ENCODE assay signal across 9 cellular contexts in the genomic region with DNA sequence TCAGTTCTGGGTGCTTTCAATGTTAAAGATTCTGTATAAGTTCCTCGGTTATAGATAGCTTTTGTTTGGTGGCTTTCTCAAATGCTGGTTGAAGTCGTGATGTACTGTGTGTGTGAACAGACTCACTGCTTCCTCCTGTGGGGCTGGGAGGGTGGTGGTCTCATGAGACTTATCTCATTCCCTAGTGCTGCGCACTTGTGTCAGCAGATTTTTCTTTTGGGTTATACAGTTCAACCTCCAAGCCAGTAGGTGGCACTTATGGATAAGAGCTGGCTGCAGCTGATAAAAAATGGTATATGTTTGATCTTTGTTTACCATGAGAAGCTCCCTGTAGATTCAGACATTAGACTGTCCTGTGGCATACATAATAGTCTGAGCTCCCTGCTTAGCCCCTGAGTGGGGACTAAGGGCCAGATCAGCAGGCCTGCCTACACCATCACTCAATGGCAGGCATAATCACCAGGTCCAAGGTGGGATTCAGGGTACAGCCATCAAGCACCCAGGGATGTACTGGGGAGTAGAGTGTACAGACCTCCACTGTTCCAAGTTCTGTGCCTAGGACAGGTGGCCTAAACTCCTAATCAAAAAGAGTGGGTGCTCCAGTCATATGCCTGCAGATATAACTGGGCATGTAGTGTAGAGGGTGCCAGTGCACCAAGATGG.
DNase-seq lines count a peak whose midpoint lies in the region; ATAC-seq and TF ChIP-seq lines count a peak whose summit lies in the region.
"Had no signal": no experiment of that assay in that cellular context is flagged by ENCODE, and none has a peak within 500 bp of the region (broad histone marks: within the 10 kb centered on the region; RNA-seq: fewer than 3 reads in every experiment).

No MANE protein-coding gene starts in this region.

- H3K4me1 ChIP-seq in Loucy (ENCODE audit: insufficient read depth, low read length, poor library complexity, severe bottlenecking) (no peaks in the 10 kb centered on the region), foreskin keratinocyte (no peaks in the 10 kb centered on the region)

- H4K20me1 ChIP-seq in Loucy (ENCODE audit: insufficient read depth, low read length, poor library complexity, severe bottlenecking), result no peaks in the 10 kb centered on the region

- TF ChIP-seq CTCF in GM12873 (IDR thresholded peaks at IDR 0.05; ENCODE audit: insufficient read depth, low read depth, low read length, missing control alignments) (peak; percentile 56), Loucy (conservative IDR thresholded peaks at IDR 0.05; ENCODE audit: low read length) (peak; percentile 62), foreskin keratinocyte (conservative IDR thresholded peaks at IDR 0.05) (peak; percentile 39)

- no peaks in the 10 kb centered on the region for H3K27me3 ChIP-seq in Loucy (ENCODE audit: insufficient read depth, low read length, poor library complexity, severe bottlenecking)
- no peaks in the 10 kb centered on the region for H3K27me3 ChIP-seq in foreskin keratinocyte

- peak; percentile 81 for ATAC-seq in GM21390 (IDR thresholded peaks at IDR 0.05; ENCODE audit: unreplicated experiment)
- peak; percentile 9 for ATAC-seq in foreskin keratinocyte
- no peak for ATAC-seq in HG03439 (IDR thresholded peaks at IDR 0.05; ENCODE audit: unreplicated experiment)

- no peaks in the 10 kb centered on the region for H3K79me2 ChIP-seq in Loucy (ENCODE audit: insufficient read depth, low read length)

- no peak overlapping the region for H3K4me3 ChIP-seq in Loucy (ENCODE audit: low read length, poor library complexity, severe bottlenecking)
- H3K4me3 ChIP-seq: dorsolateral prefrontal cortex had no signal

- DNase-seq in foreskin keratinocyte, result no peak
- no peak for DNase-seq in DMS79 treated with DMSO at 0.1 percent for 48 hours (lab: John Stamatoyannopoulos, UW)
- DNase-seq in COLO668 (lab: John Stamatoyannopoulos, UW; ENCODE audit: unreplicated experiment), result no peak
- no peak for DNase-seq in HK-2 (ENCODE audit: unreplicated experiment)
- DNase-seq: dorsolateral prefrontal cortex had no signal

- peak overlapping the region; percentile 13; the same call in 1 of the 2 replicates for H2AFZ ChIP-seq in Loucy (ENCODE audit: low read length)

- no peaks in the 10 kb centered on the region for H3K36me3 ChIP-seq in Loucy (ENCODE audit: insufficient read depth, low read length)

- no peak overlapping the region for H3K9ac ChIP-seq in Loucy (ENCODE audit: low read depth, low read length, poor library complexity, severe bottlenecking)

- no peaks in the 10 kb centered on the region for H3K9me3 ChIP-seq in Loucy (ENCODE audit: insufficient read depth, low read depth, low read length)

- H3K27ac ChIP-seq in foreskin keratinocyte, result no peak overlapping the region
- H3K27ac ChIP-seq: dorsolateral prefrontal cortex had no signal

- H3K9me2 ChIP-seq in Loucy (replicated peaks; ENCODE audit: low read depth, low read length), result no peaks in the 10 kb centered on the region

- no peak overlapping the region for H3K4me2 ChIP-seq in Loucy (ENCODE audit: low read depth, low read length, poor library complexity, severe bottlenecking)

- H3F3A ChIP-seq in Loucy (ENCODE audit: low read depth), result no peaks in the 10 kb centered on the region
